In genomic region chr1:181099152-181100014, GRCh38 we compare ENCODE assay signal across 8 cellular contexts. TPM values are rescaled to one million over a fixed set of nuclear protein-coding genes. Genes with fewer than 3 reads are reported as not detected.
A peak's percentile ranks its signal among the peaks of the same experiment; 100 is the strongest.
DNase-seq lines count a peak whose midpoint lies in the region; ATAC-seq, FAIRE-seq and TF ChIP-seq lines count a peak whose summit lies in the region.

No MANE protein-coding gene starts in this region.

- peak; percentile 86 for FAIRE-seq in GM12878 (lab: Jason Lieb, UNC)

- CTCF ChIA-PET in GM12878 (lab: Yijun Ruan, JAX), result interaction anchor here (0.6 to 38.4 kb wide), 8 partner anchors 8 to 332 kb away, joined by 3 to 1067 read pairs (median 8); no protein-coding TSS in a partner anchor

- peak overlapping the region; percentile 89 for H3K27ac ChIP-seq in GM12878 (ENCODE audit: control insufficient read depth, insufficient read depth)
- H3K27ac ChIP-seq in smooth muscle cell (ENCODE audit: low read depth), result peak overlapping the region; percentile 90

- no peak; the same call in 1 of the 2 replicates for TF ChIP-seq RAD21 in GM12878 (IDR thresholded peaks at IDR 0.05; ENCODE audit: insufficient read depth, low read depth, low read length)

- RAD21 ChIA-PET in GM12878 (lab: Charles Lee; ENCODE audit: unreplicated experiment), result interaction anchor here (0.7 to 26.9 kb wide), 8 partner anchors 8 to 62 kb away, joined by 3 to 966 read pairs (median 8); no protein-coding TSS in a partner anchor

- DNase-seq in stimulated activated CD4-positive, alpha-beta T cell treated with anti-CD3 and anti-CD28 coated beads, Interleukin-12 subunit alpha, Interleukin-12 subunit beta, amount 100 ng/mL, for 48 hours (ENCODE audit: low read depth in 2 of 3, low spot score in 1 of 3), result peak; percentile 45 to 50 (median 46)
- DNase-seq in stimulated activated CD4-positive, alpha-beta T cell treated with anti-CD3 and anti-CD28 coated beads, Interleukin-4, amount 100 ng/mL, for 4 hours, result no peak
- DNase-seq in NCI-H524 treated with DMSO at 0.1 percent for 48 hours (lab: John Stamatoyannopoulos, UW) (peak; percentile 47), GM12878 (ENCODE audit: low read depth, low spot score) (peak; percentile 95), smooth muscle cell (lab: John Stamatoyannopoulos, UW; ENCODE audit: unreplicated experiment) (no peak), SK-N-DZ (ENCODE audit: low spot score) (no peak), AG20443 (ENCODE audit: low spot score) (no peak)

- peak overlapping the region; percentile 3; the same call in 1 of the 2 replicates for H2AFZ ChIP-seq in GM12878 (ENCODE audit: control insufficient read depth, low read depth, low read length)
- no peak overlapping the region for H2AFZ ChIP-seq in smooth muscle cell (ENCODE audit: low read depth)

- intact Hi-C loops in GM12878 (cut with micrococcal nuclease; ENCODE audit: unreplicated experiment), result loop anchor here (1.0 kb wide), 1 partner anchor 35 kb away; no protein-coding TSS in a partner anchor

- H3K4me3 ChIP-seq in GM12878 (peak overlapping the region; percentile 18), smooth muscle cell (no peak overlapping the region)

- no peak for TF ChIP-seq POLR2A in GM12878 (IDR thresholded peaks at IDR 0.05; ENCODE audit: low read depth, low read length)

- peak overlapping the region; percentile 95 for H3K4me2 ChIP-seq in GM12878 (ENCODE audit: control insufficient read depth, insufficient read depth)
- peak overlapping the region; percentile 50 for H3K4me2 ChIP-seq in smooth muscle cell

- H3K4me1 ChIP-seq in GM12878 (ENCODE audit: control insufficient read depth, insufficient read depth, low read length) (peaks cover 86% of the 10 kb centered on the region), smooth muscle cell (ENCODE audit: low read depth) (peaks cover 73% of the 10 kb centered on the region)

- H3K79me2 ChIP-seq in GM12878 (ENCODE audit: control insufficient read depth, insufficient read depth, low read length) (peaks cover 5% of the 10 kb centered on the region), smooth muscle cell (ENCODE audit: low read depth) (no peaks in the 10 kb centered on the region)

- peak overlapping the region; percentile 69 for H3K9ac ChIP-seq in GM12878 (ENCODE audit: control insufficient read depth, insufficient read depth, low read length)
- H3K9ac ChIP-seq in smooth muscle cell (ENCODE audit: low read depth), result peak overlapping the region; percentile 57

- H4K20me1 ChIP-seq in GM12878 (ENCODE audit: control insufficient read depth, insufficient read depth) (no peaks in the 10 kb centered on the region), smooth muscle cell (ENCODE audit: low read depth) (no peaks in the 10 kb centered on the region)

- BruUV-seq in GM12878 (replicated peaks; lab: Mats Ljungman, UMichigan), result no TSS peak

- SMC1A ChIA-PET in GM12878 (lab: Charles Lee; ENCODE audit: uncharacterized antibody, unreplicated experiment), result interaction anchor here (0.6 to 39.2 kb wide), 15 partner anchors 7 to 218 kb away, joined by 3 to 1399 read pairs (median 4); partner anchors contain the start of genes IER5 and STX6

- under 1% methylated on average over 11 of the region's 11 CpGs for WGBS in GM12878 (ENCODE audit: insufficient coverage, insufficient replicate concordance, low lambda C conversion rate, missing lambda C conversion rate)
- 31% methylated on average over 11 of the region's 11 CpGs for WGBS in smooth muscle cell (ENCODE audit: low lambda C conversion rate)

- peak; percentile 67 for ATAC-seq in HG02798 (IDR thresholded peaks at IDR 0.05; ENCODE audit: poor library complexity, unreplicated experiment)
- ATAC-seq in GM12878, result peak; percentile 60

- H3K27me3 ChIP-seq in GM12878 (replicated peaks in 1 of 2; ENCODE audit: control insufficient read depth in 2 of 2, insufficient read depth in 2 of 2, low read length in 1 of 2), result no peaks in the 10 kb centered on the region
- no peaks in the 10 kb centered on the region for H3K27me3 ChIP-seq in smooth muscle cell (ENCODE audit: low read depth)

- H3K9me3 ChIP-seq in GM12878 (replicated peaks; ENCODE audit: control insufficient read depth, insufficient read depth, low read length) (no peaks in the 10 kb centered on the region), smooth muscle cell (replicated peaks; ENCODE audit: low read depth) (no peaks in the 10 kb centered on the region)

- TF ChIP-seq CTCF in GM12878 (IDR thresholded peaks at IDR 0.05 in 2 of 3, conservative IDR thresholded peaks at IDR 0.05 in 1 of 3; ENCODE audit: control insufficient read depth in 2 of 3, extremely low read depth in 1 of 3, insufficient read depth in 1 of 3, low read depth in 3 of 3, low read length in 3 of 3) (no peak), smooth muscle cell (IDR thresholded peaks at IDR 0.05; ENCODE audit: borderline replicate concordance, insufficient read depth, poor library complexity, severe bottlenecking) (no peak)

- in situ Hi-C loops in GM12878 (cut with MboI), result no loop called here

- H3K36me3 ChIP-seq in GM12878 (ENCODE audit: control insufficient read depth in 2 of 2, insufficient read depth in 2 of 2, low read length in 1 of 2) (peaks cover 0 to 6% of the 10 kb centered on the region in 2 experiments; a peak in 1 of 4 replicates), smooth muscle cell (ENCODE audit: low read depth) (no peaks in the 10 kb centered on the region)

- TF ChIP-seq EP300 in GM12878 (IDR thresholded peaks at IDR 0.05; ENCODE audit: borderline replicate concordance in 1 of 2, control insufficient read depth in 1 of 2, low read depth in 2 of 2, low read length in 2 of 2), result peak; percentile 67 to 90; a peak in 3 of 4 replicates

- POLR2A ChIA-PET in GM12878 (lab: Charles Lee), result interaction anchor here (0.9 to 16.3 kb wide), 11 partner anchors 9 to 330 kb away, joined by 3 to 256 read pairs (median 11); partner anchors contain the start of gene IER5

- H3F3A ChIP-seq in smooth muscle cell (ENCODE audit: low read depth), result peaks cover 22% of the 10 kb centered on the region

TF ChIP-seq in GM12878, 131 proteins besides CTCF, POLR2A, EP300 and RAD21 (continues in another document):
- TF ChIP-seq SUZ12 (IDR thresholded peaks at IDR 0.05; ENCODE audit: unreplicated experiment) (no peak), ZNF24 (IDR thresholded peaks at IDR 0.05) (no peak), DPF2 (IDR thresholded peaks at IDR 0.05) (peak; percentile 94), FOS (IDR thresholded peaks at IDR 0.05; ENCODE audit: borderline replicate concordance, extremely low read depth, insufficient read length) (no peak), BACH1 (IDR thresholded peaks at IDR 0.05; ENCODE audit: borderline replicate concordance) (peak; percentile 61; the same call in 1 of the 2 replicates)
- TF ChIP-seq, protein P1, sequence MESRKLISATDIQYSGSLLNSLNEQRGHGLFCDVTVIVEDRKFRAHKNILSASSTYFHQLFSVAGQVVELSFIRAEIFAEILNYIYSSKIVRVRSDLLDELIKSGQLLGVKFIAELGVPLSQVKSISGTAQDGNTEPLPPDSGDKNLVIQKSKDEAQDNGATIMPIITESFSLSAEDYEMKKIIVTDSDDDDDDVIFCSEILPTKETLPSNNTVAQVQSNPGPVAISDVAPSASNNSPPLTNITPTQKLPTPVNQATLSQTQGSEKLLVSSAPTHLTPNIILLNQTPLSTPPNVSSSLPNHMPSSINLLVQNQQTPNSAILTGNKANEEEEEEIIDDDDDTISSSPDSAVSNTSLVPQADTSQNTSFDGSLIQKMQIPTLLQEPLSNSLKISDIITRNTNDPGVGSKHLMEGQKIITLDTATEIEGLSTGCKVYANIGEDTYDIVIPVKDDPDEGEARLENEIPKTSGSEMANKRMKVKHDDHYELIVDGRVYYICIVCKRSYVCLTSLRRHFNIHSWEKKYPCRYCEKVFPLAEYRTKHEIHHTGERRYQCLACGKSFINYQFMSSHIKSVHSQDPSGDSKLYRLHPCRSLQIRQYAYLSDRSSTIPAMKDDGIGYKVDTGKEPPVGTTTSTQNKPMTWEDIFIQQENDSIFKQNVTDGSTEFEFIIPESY (IDR thresholded peaks at IDR 0.05), result no peak
- TF ChIP-seq, protein P2, sequence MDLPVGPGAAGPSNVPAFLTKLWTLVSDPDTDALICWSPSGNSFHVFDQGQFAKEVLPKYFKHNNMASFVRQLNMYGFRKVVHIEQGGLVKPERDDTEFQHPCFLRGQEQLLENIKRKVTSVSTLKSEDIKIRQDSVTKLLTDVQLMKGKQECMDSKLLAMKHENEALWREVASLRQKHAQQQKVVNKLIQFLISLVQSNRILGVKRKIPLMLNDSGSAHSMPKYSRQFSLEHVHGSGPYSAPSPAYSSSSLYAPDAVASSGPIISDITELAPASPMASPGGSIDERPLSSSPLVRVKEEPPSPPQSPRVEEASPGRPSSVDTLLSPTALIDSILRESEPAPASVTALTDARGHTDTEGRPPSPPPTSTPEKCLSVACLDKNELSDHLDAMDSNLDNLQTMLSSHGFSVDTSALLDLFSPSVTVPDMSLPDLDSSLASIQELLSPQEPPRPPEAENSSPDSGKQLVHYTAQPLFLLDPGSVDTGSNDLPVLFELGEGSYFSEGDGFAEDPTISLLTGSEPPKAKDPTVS (IDR thresholded peaks at IDR 0.05; ENCODE audit: low read depth, low read length), result no peak

RNA-seq across cellular contexts. Expression of gene IER5, which starts 10.9 kb away (rescaled TPM):
- total RNA-seq in GM12878 (2013; cell fraction: nucleolus; rRNA removed), result 88.8 and 93.7 TPM in 2 replicates
- total RNA-seq in GM12878 (2014; rRNA removed) (65.4 and 69.4 TPM in 2 replicates), GM12878 (2014; rRNA removed; fragmentation: Illumina TruSeq; extraction: Trizol) (32.7 and 34.9 TPM in 2 replicates), GM12878 (2021) (73.9 and 75.2 TPM in 2 replicates), smooth muscle cell (32.6 and 35.1 TPM in 2 replicates)
- polyA plus RNA-seq in GM12878 (2011; ENCODE audit: low read depth), result 6.6 TPM
- polyA plus RNA-seq in GM12878 (2011; rRNA removed) (36.4 and 44.1 TPM in 2 replicates), GM12878 (2014; fragmentation: Illumina TruSeq; extraction: Trizol) (22.4 and 26.2 TPM in 2 replicates), GM12878 (2014; fragmentation: Nextera tagmentation; extraction: Ambion mirVana) (10 to 100 TPM in 1 of 2 experiments, 1 to 10 TPM in 1; 6.2 to 19.5 TPM), GM12878 (2014; rRNA removed) (52.3 and 62.0 TPM in 2 replicates), GM12878 (2016; fragmentation: Nextera tagmentation; extraction: Ambion mirVana) (10 to 100 TPM in 1 of 2 experiments, 1 to 10 TPM in 1; 4.3 to 11.7 TPM), smooth muscle cell (39.9 and 56.2 TPM in 2 replicates)
- 32.3 and 38.9 TPM in 2 replicates for polyA plus RNA-seq in GM12878 (2011; cell fraction: cytosol; rRNA removed)
- 59.7 and 70.4 TPM in 2 replicates for polyA plus RNA-seq in GM12878 (2011; cell fraction: nucleus; rRNA removed)
- 24.5 and 28.7 TPM in 2 replicates for polyA plus RNA-seq in GM12878 (2012)
- 30.4 and 44.0 TPM in 2 replicates for polyA minus RNA-seq in GM12878 (2011; rRNA and poly(A)+ RNA removed)
- polyA minus RNA-seq in GM12878 (2011; cell fraction: cytosol; rRNA and poly(A)+ RNA removed), result 24.5 TPM in 2 replicates
- 69.0 and 99.9 TPM in 2 replicates for polyA minus RNA-seq in GM12878 (2011; cell fraction: nucleus; rRNA and poly(A)+ RNA removed)
- 6.8 and 8.7 TPM in 2 replicates for polyA plus RNA-seq in SK-N-DZ (2014; cell fraction: cytosol; rRNA removed)
- 5.2 and 6.5 TPM in 2 replicates for polyA plus RNA-seq in SK-N-DZ (2014; cell fraction: nucleus; rRNA removed)

Comparison
In these comparisons a context has a peak if more than half of its experiments do, and no peak if none do; other contexts are left out.
1. DNase-seq: peak in stimulated activated CD4-positive, alpha-beta T cell treated with anti-CD3 and anti-CD28 coated beads, Interleukin-12 subunit alpha, Interleukin-12 subunit beta, amount 100 ng/mL, for 48 hours (3 of 3), NCI-H524 treated with DMSO at 0.1 percent for 48 hours (single experiment) and GM12878 (single experiment); none in stimulated activated CD4-positive, alpha-beta T cell treated with anti-CD3 and anti-CD28 coated beads, Interleukin-4, amount 100 ng/mL, for 4 hours (0 of 2), smooth muscle cell (single experiment), SK-N-DZ (single experiment) and AG20443 (single experiment).